Comparison of ENCODE assay signal across 21 cellular contexts in genomic region chr14:47596860-47597259, GRCh38.
"Had no signal": no experiment of that assay in that cellular context is flagged by ENCODE, and none has a peak within 500 bp of the region (broad histone marks: within the 10 kb centered on the region; RNA-seq: fewer than 3 reads in every experiment).

No MANE protein-coding gene starts in this region.

- H3K4me3 ChIP-seq: body of pancreas, esophagus squamous epithelium, hepatocyte, lung, pancreas, stomach, thoracic aorta, upper lobe of right lung had no signal

- H3K27ac Mint-ChIP-seq: activated CD4-positive, alpha-beta T cell treated with anti-CD3 and anti-CD28 coated beads, Interleukin-2, amount 10 ng/mL, durations not matched to agents 24 days and 14 days; activated CD8-positive, alpha-beta T cell treated with anti-CD3 and anti-CD28 coated beads, Interleukin-2, amount 10 ng/mL, durations not matched to agents 7 days and 5 days; activated naive CD4-positive, alpha-beta T cell treated with anti-CD3 and anti-CD28 coated beads, Interleukin-2, amount 50 U/mL, for 72 hours had no signal

- H3K27ac ChIP-seq: body of pancreas, esophagus squamous epithelium, hepatocyte, pancreas, stomach, thoracic aorta, upper lobe of right lung had no signal

- H3K36me3 ChIP-seq: esophagus squamous epithelium, pancreas, stomach, thoracic aorta, upper lobe of right lung had no signal

- H3K9me3 ChIP-seq: body of pancreas, esophagus squamous epithelium, pancreas, stomach, thoracic aorta, upper lobe of right lung had no signal

- DNase-seq: activated CD4-positive, alpha-beta T cell treated with anti-CD3 and anti-CD28 coated beads, Interleukin-2, amount 10 ng/mL, durations not matched to agents 24 days and 14 days; activated CD4-positive, CD25-positive, alpha-beta regulatory T cell; activated CD8-positive, alpha-beta memory T cell treated with anti-CD3 and anti-CD28 coated beads, Interleukin-2, amount 50 U/mL, for 4 hours; activated CD8-positive, alpha-beta T cell treated with anti-CD3 and anti-CD28 coated beads, Interleukin-2, amount 10 ng/mL, durations not matched to agents 7 days and 5 days; activated effector memory CD4-positive, alpha-beta T cell treated with anti-CD3 and anti-CD28 coated beads, Interleukin-2, amount 50 U/mL, for 16 hours; activated T-cell treated with anti-CD3 and anti-CD28 coated beads, Interleukin-2, amount 50 U/mL, for 48 hours; amygdala; body of pancreas; caudate nucleus; esophagus squamous epithelium; islet precursor cell; midbrain; pancreas; stimulated activated CD4-positive, alpha-beta T cell treated with anti-CD3 and anti-CD28 coated beads, Interleukin-2, amount 100 ng/mL, for 24 hours; stomach; upper lobe of right lung had no signal

- ATAC-seq: activated CD8-positive, alpha-beta T cell treated with anti-CD3 and anti-CD28 coated beads, Interleukin-2, amount 10 ng/mL, durations not matched to agents 7 days and 5 days; body of pancreas; pancreas; upper lobe of right lung had no signal

- H3K4me2 ChIP-seq: hepatocyte had no signal

- H3K27me3 Mint-ChIP-seq: activated CD4-positive, alpha-beta T cell treated with anti-CD3 and anti-CD28 coated beads, Interleukin-2, amount 10 ng/mL, durations not matched to agents 24 days and 14 days had no signal

- H3K4me3 Mint-ChIP-seq: activated CD4-positive, alpha-beta T cell treated with anti-CD3 and anti-CD28 coated beads, Interleukin-2, amount 10 ng/mL, durations not matched to agents 24 days and 14 days; activated CD8-positive, alpha-beta T cell treated with anti-CD3 and anti-CD28 coated beads, Interleukin-2, amount 10 ng/mL, durations not matched to agents 7 days and 5 days; neural crest cell had no signal

- H3K27me3 ChIP-seq: body of pancreas, esophagus squamous epithelium, hepatocyte, pancreas, stomach, upper lobe of right lung had no signal

- H3K36me3 Mint-ChIP-seq: activated naive CD4-positive, alpha-beta T cell treated with anti-CD3 and anti-CD28 coated beads, Interleukin-2, amount 50 U/mL, for 72 hours had no signal

- H3K4me1 Mint-ChIP-seq: activated CD4-positive, alpha-beta T cell treated with anti-CD3 and anti-CD28 coated beads, Interleukin-2, amount 10 ng/mL, durations not matched to agents 24 days and 14 days had no signal

- H2AFZ ChIP-seq: hepatocyte had no signal

- H3K79me2 ChIP-seq: hepatocyte had no signal

- H3K4me1 ChIP-seq: body of pancreas, esophagus squamous epithelium, pancreas, stomach, upper lobe of right lung had no signal
